Comparison of ENCODE assay signal across 1 cellular context in the genomic region with DNA sequence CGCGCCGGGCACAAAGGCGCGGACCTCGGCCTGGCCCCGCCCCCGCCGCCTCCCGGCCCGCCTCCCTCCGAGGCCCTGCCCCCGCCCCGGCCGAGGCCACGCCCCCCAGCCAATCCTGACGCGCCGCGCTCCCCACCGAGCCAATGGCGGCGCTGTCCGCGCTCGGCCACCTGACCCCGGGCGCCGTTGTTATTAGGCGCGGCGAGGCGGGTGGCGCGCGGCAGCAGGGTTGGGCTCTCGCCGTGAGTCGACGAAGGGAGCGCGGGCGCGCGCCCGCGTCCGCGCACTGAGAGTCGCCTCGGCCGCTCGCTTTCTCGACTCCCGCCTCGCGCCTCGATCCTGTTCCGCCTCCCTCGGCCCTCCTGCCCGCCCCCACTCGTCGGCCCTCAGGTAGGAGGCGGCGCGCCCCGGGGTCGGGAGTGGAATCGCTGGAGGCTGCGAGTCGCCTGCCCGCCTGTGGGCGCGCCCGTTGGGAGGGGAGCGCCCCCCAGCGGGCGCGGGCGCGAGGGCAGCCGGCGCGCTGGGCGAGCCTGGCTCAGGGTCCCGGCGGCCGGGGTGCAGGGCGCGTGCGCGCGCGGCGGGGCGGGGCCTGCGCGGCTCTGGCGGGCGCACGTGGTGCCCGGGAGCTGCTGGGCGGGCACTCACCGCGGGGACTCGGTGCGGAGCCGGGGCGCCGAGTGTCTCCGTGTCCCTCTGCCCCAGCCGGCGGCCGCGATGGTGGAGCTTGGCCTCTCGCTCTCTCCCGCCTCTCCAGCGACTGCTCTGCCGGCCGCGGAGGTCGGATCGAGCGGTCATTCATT.
TF ChIP-seq lines count a peak whose summit lies in the region.

No MANE protein-coding gene starts in this region.

TF ChIP-seq in H1, 55 proteins besides CTCF, POLR2A, EP300 and RAD21:
- TF ChIP-seq, protein P1, sequence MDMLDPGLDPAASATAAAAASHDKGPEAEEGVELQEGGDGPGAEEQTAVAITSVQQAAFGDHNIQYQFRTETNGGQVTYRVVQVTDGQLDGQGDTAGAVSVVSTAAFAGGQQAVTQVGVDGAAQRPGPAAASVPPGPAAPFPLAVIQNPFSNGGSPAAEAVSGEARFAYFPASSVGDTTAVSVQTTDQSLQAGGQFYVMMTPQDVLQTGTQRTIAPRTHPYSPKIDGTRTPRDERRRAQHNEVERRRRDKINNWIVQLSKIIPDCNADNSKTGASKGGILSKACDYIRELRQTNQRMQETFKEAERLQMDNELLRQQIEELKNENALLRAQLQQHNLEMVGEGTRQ (IDR thresholded peaks at IDR 0.05; ENCODE audit: low read length): peak; percentile 66
- no peak for TF ChIP-seq RNF2 (IDR thresholded peaks at IDR 0.05; ENCODE audit: borderline replicate concordance, low read depth, low read length, missing control alignments, poor library complexity, severe bottlenecking)
- TF ChIP-seq TAF1 (IDR thresholded peaks at IDR 0.05; ENCODE audit: low read depth, low read length): 0 out of 2 replicates have a peak, but pooled peaks have one; percentile 12
- no peak; the same call in 1 of the 2 replicates for TF ChIP-seq RBBP5 (IDR thresholded peaks at IDR 0.05; ENCODE audit: borderline replicate concordance, low read depth, low read length)
- TF ChIP-seq SIN3A (conservative IDR thresholded peaks at IDR 0.05 in 1 of 2, IDR thresholded peaks at IDR 0.05 in 1 of 2; ENCODE audit: low read depth in 1 of 2, low read length in 2 of 2): 0 out of 4 replicates have a peak, but pooled peaks of 1 of the 2 experiments have one; percentile 29
- peak; percentile 37; the same call in 1 of the 2 replicates for TF ChIP-seq NRF1 (IDR thresholded peaks at IDR 0.05; ENCODE audit: low read depth, low read length)
- TF ChIP-seq, protein P2, sequence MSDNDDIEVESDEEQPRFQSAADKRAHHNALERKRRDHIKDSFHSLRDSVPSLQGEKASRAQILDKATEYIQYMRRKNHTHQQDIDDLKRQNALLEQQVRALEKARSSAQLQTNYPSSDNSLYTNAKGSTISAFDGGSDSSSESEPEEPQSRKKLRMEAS (IDR thresholded peaks at IDR 0.05): peak; percentile 73
- TF ChIP-seq NANOG (IDR thresholded peaks at IDR 0.05; ENCODE audit: insufficient read depth, low read depth, low read length, poor library complexity, severe bottlenecking): no peak
- TF ChIP-seq SUZ12 (IDR thresholded peaks at IDR 0.05; ENCODE audit: low read length): no peak
- no peak for TF ChIP-seq SAP30 (IDR thresholded peaks at IDR 0.05; ENCODE audit: insufficient read depth, insufficient replicate concordance, low read length)
- no peak for TF ChIP-seq CHD2 (IDR thresholded peaks at IDR 0.05; ENCODE audit: low read length)
- TF ChIP-seq EZH2 (IDR thresholded peaks at IDR 0.05; ENCODE audit: low read depth, low read length, severe bottlenecking): no peak
- TF ChIP-seq YY1 (IDR thresholded peaks at IDR 0.05; ENCODE audit: low read depth, low read length): 0 out of 2 replicates have a peak, but pooled peaks have one; percentile 9
- TF ChIP-seq, protein P3, sequence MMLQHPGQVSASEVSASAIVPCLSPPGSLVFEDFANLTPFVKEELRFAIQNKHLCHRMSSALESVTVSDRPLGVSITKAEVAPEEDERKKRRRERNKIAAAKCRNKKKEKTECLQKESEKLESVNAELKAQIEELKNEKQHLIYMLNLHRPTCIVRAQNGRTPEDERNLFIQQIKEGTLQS (IDR thresholded peaks at IDR 0.05; ENCODE audit: insufficient read depth, low read depth, low read length): no peak
- no peak for TF ChIP-seq RXRA (IDR thresholded peaks at IDR 0.05; ENCODE audit: insufficient read depth, low read depth, low read length)
- peak; percentile 75 for TF ChIP-seq KDM4A (IDR thresholded peaks at IDR 0.05; ENCODE audit: low read depth, low read length, severe bottlenecking)
- no peak for TF ChIP-seq FOSL1 (IDR thresholded peaks at IDR 0.05; ENCODE audit: insufficient read depth, low read depth, low read length)
- TF ChIP-seq SIRT6 (IDR thresholded peaks at IDR 0.05; ENCODE audit: low read length): no peak
- TF ChIP-seq, protein P4, sequence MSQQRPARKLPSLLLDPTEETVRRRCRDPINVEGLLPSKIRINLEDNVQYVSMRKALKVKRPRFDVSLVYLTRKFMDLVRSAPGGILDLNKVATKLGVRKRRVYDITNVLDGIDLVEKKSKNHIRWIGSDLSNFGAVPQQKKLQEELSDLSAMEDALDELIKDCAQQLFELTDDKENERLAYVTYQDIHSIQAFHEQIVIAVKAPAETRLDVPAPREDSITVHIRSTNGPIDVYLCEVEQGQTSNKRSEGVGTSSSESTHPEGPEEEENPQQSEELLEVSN (IDR thresholded peaks at IDR 0.05): peak; percentile 40
- no peak for TF ChIP-seq GABPA (IDR thresholded peaks at IDR 0.05; ENCODE audit: borderline replicate concordance, insufficient read depth, low read length)
- TF ChIP-seq SP2 (IDR thresholded peaks at IDR 0.05; ENCODE audit: low read length): no peak
- no peak for TF ChIP-seq ASH2L (IDR thresholded peaks at IDR 0.05; ENCODE audit: low read length)
- no peak for TF ChIP-seq RFX5 (IDR thresholded peaks at IDR 0.05; ENCODE audit: borderline replicate concordance, low read depth, low read length)
- peak; percentile 43; the same call in 1 of the 2 replicates for TF ChIP-seq SP1 (IDR thresholded peaks at IDR 0.05; ENCODE audit: low read depth, low read length)
- TF ChIP-seq EGR1 (IDR thresholded peaks at IDR 0.05; ENCODE audit: borderline replicate concordance, low read depth, low read length): peak; percentile 6; the same call in 1 of the 2 replicates
- TF ChIP-seq BACH1 (IDR thresholded peaks at IDR 0.05; ENCODE audit: low read length): peak; percentile 37; the same call in 1 of the 2 replicates
- TF ChIP-seq TBP (IDR thresholded peaks at IDR 0.05; ENCODE audit: low read depth, low read length): no peak
- peak; percentile 42 for TF ChIP-seq CTBP2 (IDR thresholded peaks at IDR 0.05; ENCODE audit: borderline replicate concordance, insufficient read depth, insufficient read length, low read length)
- TF ChIP-seq PHF8 (conservative IDR thresholded peaks at IDR 0.05; ENCODE audit: low read depth, low read length): peak; percentile 52
- no peak for TF ChIP-seq BRCA1 (IDR thresholded peaks at IDR 0.05; ENCODE audit: low read depth, low read length)
- no peak for TF ChIP-seq SP4 (IDR thresholded peaks at IDR 0.05; ENCODE audit: low read length)
TF ChIP-seq in H1: peak in this region for 13.
